ENCODE assay signal across 2 cellular contexts in the genomic region with DNA sequence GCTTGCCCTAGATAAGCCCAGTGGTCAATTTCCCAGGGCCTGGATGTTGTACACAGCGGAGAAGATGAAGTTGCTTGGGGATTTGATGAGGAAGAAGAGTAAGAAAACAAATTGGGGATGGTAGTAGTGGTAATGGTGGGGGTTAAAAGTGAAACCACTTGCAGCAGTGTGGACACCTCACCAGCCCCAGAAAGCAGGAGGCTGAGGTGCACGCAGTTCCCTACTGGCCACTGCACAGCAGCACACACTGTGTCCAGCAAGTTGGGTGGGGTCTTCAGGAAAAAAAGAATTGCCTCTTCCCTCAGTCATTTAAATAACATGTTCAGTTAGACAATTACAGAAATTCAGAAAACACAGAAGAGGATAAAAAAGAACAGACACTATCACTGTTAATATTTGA.
TF ChIP-seq lines count a peak whose summit lies in the region.

No MANE protein-coding gene starts in this region.

TF ChIP-seq in HepG2, 621 proteins besides CTCF, POLR2A, EP300 and RAD21:
- TF ChIP-seq TBL1XR1 (IDR thresholded peaks at IDR 0.05; ENCODE audit: borderline replicate concordance, low read length, partially characterized antibody) (no peak), KAT2B (IDR thresholded peaks at IDR 0.05; ENCODE audit: borderline replicate concordance, low read depth, low read length) (no peak), HHEX (CRISPR knock-in tag; IDR thresholded peaks at IDR 0.05) (no peak), FOXO4 (CRISPR knock-in tag; conservative IDR thresholded peaks at IDR 0.05) (no peak), REPIN1 (CRISPR knock-in tag; IDR thresholded peaks at IDR 0.05; ENCODE audit: borderline replicate concordance, low read depth) (no peak), KLF13 (CRISPR knock-in tag; IDR thresholded peaks at IDR 0.05) (no peak), KAT8 (CRISPR knock-in tag; IDR thresholded peaks at IDR 0.05) (no peak), TCF7 (IDR thresholded peaks at IDR 0.05; ENCODE audit: low read depth) (no peak), ZNF781 (CRISPR knock-in tag; IDR thresholded peaks at IDR 0.05; ENCODE audit: borderline replicate concordance, not compliant biosample characterization) (no peak), PHB2 (IDR thresholded peaks at IDR 0.05; ENCODE audit: partially characterized antibody) (no peak), RFXAP (CRISPR knock-in tag; IDR thresholded peaks at IDR 0.05; ENCODE audit: borderline replicate concordance) (no peak), KAT7 (CRISPR knock-in tag; IDR thresholded peaks at IDR 0.05; ENCODE audit: borderline replicate concordance) (no peak), CBX2 (IDR thresholded peaks at IDR 0.05; ENCODE audit: low read depth, low read length) (no peak), CBX2 (CRISPR knock-in tag; IDR thresholded peaks at IDR 0.05; ENCODE audit: low read depth) (no peak), GPBP1L1 (CRISPR knock-in tag; IDR thresholded peaks at IDR 0.05) (no peak)
- TF ChIP-seq, protein P1, sequence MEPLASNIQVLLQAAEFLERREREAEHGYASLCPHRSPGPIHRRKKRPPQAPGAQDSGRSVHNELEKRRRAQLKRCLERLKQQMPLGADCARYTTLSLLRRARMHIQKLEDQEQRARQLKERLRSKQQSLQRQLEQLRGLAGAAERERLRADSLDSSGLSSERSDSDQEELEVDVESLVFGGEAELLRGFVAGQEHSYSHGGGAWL (CRISPR knock-in tag; IDR thresholded peaks at IDR 0.05): no peak
- TF ChIP-seq, protein P2, sequence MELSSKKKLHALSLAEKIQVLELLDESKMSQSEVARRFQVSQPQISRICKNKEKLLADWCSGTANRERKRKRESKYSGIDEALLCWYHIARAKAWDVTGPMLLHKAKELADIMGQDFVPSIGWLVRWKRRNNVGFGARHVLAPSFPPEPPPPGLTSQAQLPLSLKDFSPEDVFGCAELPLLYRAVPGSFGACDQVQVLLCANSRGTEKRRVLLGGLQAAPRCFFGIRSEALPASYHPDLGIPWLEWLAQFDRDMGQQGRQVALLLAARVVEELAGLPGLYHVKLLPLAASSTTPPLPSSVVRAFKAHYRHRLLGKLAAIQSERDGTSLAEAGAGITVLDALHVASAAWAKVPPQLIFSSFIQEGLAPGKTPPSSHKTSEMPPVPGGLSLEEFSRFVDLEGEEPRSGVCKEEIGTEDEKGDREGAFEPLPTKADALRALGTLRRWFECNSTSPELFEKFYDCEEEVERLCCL (CRISPR knock-in tag; IDR thresholded peaks at IDR 0.05; ENCODE audit: borderline replicate concordance): no peak

TF ChIP-seq in K562, 482 proteins besides CTCF, POLR2A, EP300 and RAD21:
- no peak for TF ChIP-seq HDAC3 (IDR thresholded peaks at IDR 0.05; ENCODE audit: borderline replicate concordance, partially characterized antibody)
- TF ChIP-seq CBFB (CRISPR knock-in tag; IDR thresholded peaks at IDR 0.05): no peak
- TF ChIP-seq ZFP1 (CRISPR knock-in tag; IDR thresholded peaks at IDR 0.05): no peak
- no peak for TF ChIP-seq SMAD3 (CRISPR knock-in tag; conservative IDR thresholded peaks at IDR 0.05)
- TF ChIP-seq KAT2B (IDR thresholded peaks at IDR 0.05; ENCODE audit: low read depth, low read length): no peak
- TF ChIP-seq PBX2 (CRISPR knock-in tag; IDR thresholded peaks at IDR 0.05; ENCODE audit: low read depth): no peak
- TF ChIP-seq PBX2 (tag; conservative IDR thresholded peaks at IDR 0.05; ENCODE audit: low read depth): no peak
- TF ChIP-seq RFX7 (CRISPR knock-in tag; IDR thresholded peaks at IDR 0.05): no peak
- no peak for TF ChIP-seq DACH1 (IDR thresholded peaks at IDR 0.05; ENCODE audit: partially characterized antibody)
- TF ChIP-seq ETV5 (CRISPR knock-in tag; IDR thresholded peaks at IDR 0.05; ENCODE audit: low read depth): no peak
- TF ChIP-seq BCOR (IDR thresholded peaks at IDR 0.05): no peak
- TF ChIP-seq, protein P3, sequence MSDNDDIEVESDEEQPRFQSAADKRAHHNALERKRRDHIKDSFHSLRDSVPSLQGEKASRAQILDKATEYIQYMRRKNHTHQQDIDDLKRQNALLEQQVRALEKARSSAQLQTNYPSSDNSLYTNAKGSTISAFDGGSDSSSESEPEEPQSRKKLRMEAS (CRISPR knock-in tag; IDR thresholded peaks at IDR 0.05): no peak
- no peak for TF ChIP-seq SIN3A (IDR thresholded peaks at IDR 0.05; ENCODE audit: borderline replicate concordance in 2 of 2, control insufficient read depth in 1 of 2, low read depth in 2 of 2, low read length in 2 of 2)
- no peak for TF ChIP-seq POLR2AphosphoS2 (IDR thresholded peaks at IDR 0.05; ENCODE audit: low read length)
